34 cellular contexts compared by ENCODE assay signal in genomic region chr18:36201765-36202164, GRCh38.
"Had no signal": no experiment of that assay in that cellular context is flagged by ENCODE, and none has a peak within 500 bp of the region (broad histone marks: within the 10 kb centered on the region; RNA-seq: fewer than 3 reads in every experiment).

No MANE protein-coding gene starts in this region.

- H3K27ac ChIP-seq: KMS-11 had no signal

- H3K4me3 ChIP-seq: MG63 had no signal

- DNase-seq: Karpas-422, Kasumi-1, MG63, MM.1S, MV-4-11, NCI-H1048, NCI-H1092, NCI-H1092 treated with DMSO at 0.1 percent for 48 hours, NCI-H1105, NCI-H1105 treated with DMSO at 0.1 percent for 48 hours, NCI-H1417, NCI-H1417 treated with DMSO at 0.1 percent for 48 hours, NCI-H1436, NCI-H1436 treated with DMSO at 0.1 percent for 48 hours, NCI-H146, NCI-H1694, NCI-H1694 treated with DMSO at 0.1 percent for 48 hours, NCI-H187, NCI-H187 treated with DMSO at 0.1 percent for 48 hours, NCI-H1930, NCI-H2029, NCI-H2029 treated with DMSO at 0.1 percent for 48 hours, NCI-H2081, NCI-H2081 treated with DMSO at 0.1 percent for 48 hours, NCI-H2107, NCI-H2171, NCI-H2171 treated with DMSO at 0.1 percent for 48 hours, NCI-H2227 treated with DMSO at 0.1 percent for 48 hours, NCI-H226, NCI-H345, NCI-H446, NCI-H446 treated with DMSO at 0.1 percent for 48 hours, NCI-H510A had no signal

- H3K9me3 ChIP-seq: MG63 had no signal

- H3K27me3 ChIP-seq: MG63 had no signal
